10 cellular contexts compared by ENCODE assay signal in genomic region chr7:125316451-125316850, GRCh38.
A peak's percentile ranks its signal among the peaks of the same experiment; 100 is the strongest.
DNase-seq lines count a peak whose midpoint lies in the region; ATAC-seq, FAIRE-seq and TF ChIP-seq lines count a peak whose summit lies in the region.
"Had no signal": no experiment of that assay in that cellular context is flagged by ENCODE, and none has a peak within 500 bp of the region (broad histone marks: within the 10 kb centered on the region; RNA-seq: fewer than 3 reads in every experiment).

No MANE protein-coding gene starts in this region.

- H2AFZ ChIP-seq in HepG2 (ENCODE audit: low read length): no peak overlapping the region

- 54% methylated on average over 2 of the region's 2 CpGs for WGBS in HepG2 (ENCODE audit: low lambda C conversion rate)

- H3K27ac ChIP-seq in HepG2 (ENCODE audit: extremely low read length, insufficient read depth, low read length): no peak overlapping the region

- no peak overlapping the region for H3K4me2 ChIP-seq in HepG2 (ENCODE audit: low read depth, low read length)

- no peak overlapping the region for H3K4me3 ChIP-seq in HepG2 (replicated peaks in 1 of 3; ENCODE audit: insufficient read depth in 1 of 3, low read depth in 2 of 3, low read length in 3 of 3)

- TF ChIP-seq RAD21 in HepG2 (CRISPR knock-in tag; IDR thresholded peaks at IDR 0.05): no peak

- TF ChIP-seq EP300 in HepG2 (IDR thresholded peaks at IDR 0.05; ENCODE audit: low read depth in 2 of 2, low read length in 2 of 2) (no peak), HepG2 (CRISPR knock-in tag; IDR thresholded peaks at IDR 0.05; ENCODE audit: borderline replicate concordance) (no peak)

- no peaks in the 10 kb centered on the region for H3K36me3 ChIP-seq in HepG2 (replicated peaks in 1 of 2; ENCODE audit: control insufficient read depth in 1 of 2, insufficient read depth in 2 of 2, low read length in 2 of 2)

- no peaks in the 10 kb centered on the region for H3K27me3 Mint-ChIP-seq in mesothelial cell of epicardium (ENCODE audit: low read depth)
- H3K27me3 Mint-ChIP-seq in activated T-cell treated with anti-CD3 and anti-CD28 coated beads, Interleukin-2, amount 50 U/mL, for 4 hours (ENCODE audit: low read depth): no peaks in the 10 kb centered on the region

- no TSS peak for BruUV-seq in HepG2 (replicated peaks; lab: Mats Ljungman, UMichigan)

- TF ChIP-seq CTCF in HepG2 (CRISPR knock-in tag; IDR thresholded peaks at IDR 0.05) (0 out of 2 replicates have a peak, but pooled peaks have one; percentile 22), mesothelial cell of epicardium (IDR thresholded peaks at IDR 0.05; ENCODE audit: unreplicated experiment) (no peak)

- intact Hi-C loops in HepG2 (cut with micrococcal nuclease; ENCODE audit: unreplicated experiment): loop anchor here (2.0 kb wide), 1 partner anchor 256 kb away; no protein-coding TSS in a partner anchor

- TF ChIP-seq POLR2A in HepG2 (IDR thresholded peaks at IDR 0.05; ENCODE audit: insufficient read depth in 1 of 2, low read depth in 2 of 2, low read length in 2 of 2): no peak

- CTCF ChIA-PET in HepG2 (lab: Yijun Ruan, JAX; ENCODE audit: low intra/inter-chr PET ratio, low total read pairs): no interaction called here

- no peaks in the 10 kb centered on the region for H4K20me1 ChIP-seq in HepG2 (ENCODE audit: insufficient read depth, low read length)

- in situ Hi-C loops in HepG2 (cut with HindIII; ENCODE audit: extremely low pct_ligation_motif_present, low pct_unique_long_range_greater_than_20kb): no loop called here

- peaks cover 8% of the 10 kb centered on the region for H3K9me3 Mint-ChIP-seq in mesothelial cell of epicardium
- H3K9me3 Mint-ChIP-seq in activated T-cell treated with anti-CD3 and anti-CD28 coated beads, Interleukin-2, amount 50 U/mL, for 4 hours: peaks cover 6% of the 10 kb centered on the region

- FAIRE-seq in HepG2 (lab: Jason Lieb, UNC): no peak

- H3K4me3 Mint-ChIP-seq in mesothelial cell of epicardium: no peak overlapping the region
- no peak overlapping the region for H3K4me3 Mint-ChIP-seq in activated T-cell treated with anti-CD3 and anti-CD28 coated beads, Interleukin-2, amount 50 U/mL, for 4 hours

- no peaks in the 10 kb centered on the region for H3K79me2 ChIP-seq in HepG2 (ENCODE audit: insufficient read depth, low read length)

- H3K27ac Mint-ChIP-seq in mesothelial cell of epicardium: no peak overlapping the region

- ATAC-seq in SK-N-SH treated with all-trans-retinoic acid at 6 μM for 48 hours (peak; percentile 35; the same call in 1 of the 3 replicates), HepG2 (peak; percentile 66)
- no peak for ATAC-seq in activated T-cell treated with anti-CD3 and anti-CD28 coated beads, Interleukin-2, amount 50 U/mL, for 4 hours

- no peaks in the 10 kb centered on the region for H3K36me3 Mint-ChIP-seq in mesothelial cell of epicardium
- H3K36me3 Mint-ChIP-seq in activated T-cell treated with anti-CD3 and anti-CD28 coated beads, Interleukin-2, amount 50 U/mL, for 4 hours (ENCODE audit: insufficient read depth): no peaks in the 10 kb centered on the region

- H3K9me3 ChIP-seq in HepG2 (ENCODE audit: low read length): peaks cover 20% of the 10 kb centered on the region

- POLR2A ChIA-PET in HepG2 (lab: Yijun Ruan, JAX): no interaction called here

- H3K4me1 ChIP-seq in HepG2 (ENCODE audit: insufficient read depth, low read length): no peaks in the 10 kb centered on the region

- DNase-seq in ELF-1 (ENCODE audit: low read depth, low spot score) (peak; percentile 88), HT-29 (ENCODE audit: low spot score) (peak; percentile 64), HepG2 (ENCODE audit: low spot score) (peak; percentile 8), mesothelial cell of epicardium (ENCODE audit: low spot score in 2 of 2, unreplicated experiment in 2 of 2) (no peak), NCI-H128 (lab: John Stamatoyannopoulos, UW; ENCODE audit: unreplicated experiment) (no peak)
- no peak for DNase-seq in activated T-cell treated with anti-CD3 and anti-CD28 coated beads, Interleukin-2, amount 50 U/mL, for 4 hours
- no peak for DNase-seq in stimulated activated CD4-positive, alpha-beta T cell treated with anti-CD3 and anti-CD28 coated beads, Interleukin-2, amount 100 ng/mL, for 24 hours
- DNase-seq: activated naive CD4-positive, alpha-beta T cell treated with Interleukin-2 at 50 U/mL for 16 hours; KG1 had no signal

- H3K9ac ChIP-seq in HepG2 (ENCODE audit: insufficient read depth, low read depth, low read length): no peak overlapping the region

- no peaks in the 10 kb centered on the region for H3K4me1 Mint-ChIP-seq in mesothelial cell of epicardium
- H3K4me1 Mint-ChIP-seq in activated T-cell treated with anti-CD3 and anti-CD28 coated beads, Interleukin-2, amount 50 U/mL, for 4 hours (ENCODE audit: low read depth): no peaks in the 10 kb centered on the region

- H3K27me3 ChIP-seq in HepG2 (ENCODE audit: control insufficient read depth in 1 of 2, insufficient read depth in 2 of 2, low read length in 2 of 2): no peaks in the 10 kb centered on the region

TF ChIP-seq in SK-N-SH treated with all-trans-retinoic acid at 6 μM for 48 hours, 23 proteins besides CTCF, POLR2A, EP300 and RAD21 (continues in another document):
- TF ChIP-seq OSR1 (CRISPR knock-in tag; IDR thresholded peaks at IDR 0.05): no peak
- TF ChIP-seq SNAI2 (CRISPR knock-in tag; IDR thresholded peaks at IDR 0.05): no peak
- TF ChIP-seq PATZ1 (CRISPR knock-in tag; IDR thresholded peaks at IDR 0.05; ENCODE audit: borderline replicate concordance): no peak
- no peak for TF ChIP-seq ZFP30 (CRISPR knock-in tag; IDR thresholded peaks at IDR 0.05)
- TF ChIP-seq ZFP3 (CRISPR knock-in tag; IDR thresholded peaks at IDR 0.05): no peak
- no peak for TF ChIP-seq ZNF565 (CRISPR knock-in tag; conservative IDR thresholded peaks at IDR 0.05; ENCODE audit: low read depth)
- TF ChIP-seq RARB (CRISPR knock-in tag; IDR thresholded peaks at IDR 0.05): no peak
- TF ChIP-seq PPARA (CRISPR knock-in tag; IDR thresholded peaks at IDR 0.05; ENCODE audit: borderline replicate concordance): no peak
- TF ChIP-seq GLIS3 (CRISPR knock-in tag; IDR thresholded peaks at IDR 0.05): no peak

TF ChIP-seq in HepG2, 621 proteins besides CTCF, POLR2A, EP300 and RAD21:
- TF ChIP-seq RARA (CRISPR knock-in tag; IDR thresholded peaks at IDR 0.05) (no peak), STAG1 (CRISPR knock-in tag; IDR thresholded peaks at IDR 0.05) (peak; percentile 38), SRF (IDR thresholded peaks at IDR 0.05; ENCODE audit: low read depth, low read length) (no peak), HINFP (CRISPR knock-in tag; IDR thresholded peaks at IDR 0.05; ENCODE audit: low read depth) (no peak), MNT (IDR thresholded peaks at IDR 0.05) (peak; percentile 80), ZSCAN5A (CRISPR knock-in tag; IDR thresholded peaks at IDR 0.05; ENCODE audit: borderline replicate concordance) (no peak), FOXM1 (CRISPR knock-in tag; IDR thresholded peaks at IDR 0.05) (no peak)

Comparison
In these comparisons a context has a peak if more than half of its experiments do, and no peak if none do; other contexts are left out.
1. DNase-seq: peak in ELF-1 (single experiment), HT-29 (single experiment) and HepG2 (single experiment); none in mesothelial cell of epicardium (0 of 2), NCI-H128 (single experiment), activated T-cell treated with anti-CD3 and anti-CD28 coated beads, Interleukin-2, amount 50 U/mL, for 4 hours (single experiment) and stimulated activated CD4-positive, alpha-beta T cell treated with anti-CD3 and anti-CD28 coated beads, Interleukin-2, amount 100 ng/mL, for 24 hours (0 of 2).
2. ATAC-seq: peak in SK-N-SH treated with all-trans-retinoic acid at 6 μM for 48 hours (single experiment) and HepG2 (single experiment); none in activated T-cell treated with anti-CD3 and anti-CD28 coated beads, Interleukin-2, amount 50 U/mL, for 4 hours (0 of 2).